In the genomic region with DNA sequence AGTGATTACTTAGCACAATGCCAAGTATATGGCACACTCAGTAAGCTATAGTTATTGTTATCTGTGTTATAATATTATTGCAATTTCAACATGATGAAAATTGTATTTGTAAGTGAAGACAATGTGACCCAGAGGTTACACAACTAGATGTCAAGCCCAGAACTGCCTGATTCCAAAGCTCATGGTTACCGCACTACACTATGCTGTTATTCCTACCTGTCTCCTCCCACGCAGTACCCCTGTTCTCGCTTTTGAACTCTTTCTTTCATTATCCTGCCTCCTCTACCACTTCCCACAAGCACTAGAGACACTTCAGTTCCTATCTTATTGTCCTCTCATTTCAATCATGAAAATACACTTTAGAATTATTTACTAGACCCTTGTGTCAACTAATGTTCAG, we compare ENCODE assay signal across 16 cellular contexts.
DNase-seq lines count a peak whose midpoint lies in the region; ATAC-seq and TF ChIP-seq lines count a peak whose summit lies in the region.
"Had no signal": no experiment of that assay in that cellular context is flagged by ENCODE, and none has a peak within 500 bp of the region (broad histone marks: within the 10 kb centered on the region; RNA-seq: fewer than 3 reads in every experiment).

No MANE protein-coding gene starts in this region.

- H3K4me3 Mint-ChIP-seq in T-cell, result no peak overlapping the region
- H3K4me3 Mint-ChIP-seq: CD4-positive, alpha-beta memory T cell; GM23338; H9 had no signal

- CTCF ChIA-PET in T-cell (lab: Charles Lee), result no interaction called here

- DNase-seq in HuH-7.5 (ENCODE audit: low spot score), result peak; percentile 4
- DNase-seq in left kidney (ENCODE audit: low read depth, low spot score), result peak; percentile 25
- DNase-seq in uterus, result no peak
- no peak for DNase-seq in T-cell
- no peak for DNase-seq in transverse colon
- no peak for DNase-seq in activated CD8-positive, alpha-beta memory T cell treated with anti-CD3 and anti-CD28 coated beads, Interleukin-2, amount 50 U/mL, for 4 hours
- DNase-seq: C1 segment of cervical spinal cord; Calu3; CD4-positive, alpha-beta memory T cell; COR-L47; DMS53; DMS79 treated with DMSO at 0.1 percent for 48 hours; GF-D8; H9 had no signal

- TF ChIP-seq EP300 in transverse colon (IDR thresholded peaks at IDR 0.05; ENCODE audit: low read depth), result no peak

- peak overlapping the region; percentile 46 to 54 for H3K27ac ChIP-seq in uterus
- H3K27ac ChIP-seq in transverse colon, result no peak overlapping the region

- no peaks in the 10 kb centered on the region for H3K4me1 Mint-ChIP-seq in T-cell
- H3K4me1 Mint-ChIP-seq: CD4-positive, alpha-beta memory T cell; GM23338; H9 had no signal

- POLR2A ChIA-PET in T-cell (lab: Charles Lee), result no interaction called here

- H3K4me3 ChIP-seq in uterus (no peak overlapping the region), transverse colon (no peak overlapping the region)
- H3K4me3 ChIP-seq: GM23338 had no signal

- TF ChIP-seq CTCF in uterus (IDR thresholded peaks at IDR 0.05), result no peak
- no peak for TF ChIP-seq CTCF in transverse colon (IDR thresholded peaks at IDR 0.05)

- peaks cover 0 to 5% of the 10 kb centered on the region in 2 donors for H3K4me1 ChIP-seq in uterus
- H3K4me1 ChIP-seq in transverse colon, result peaks cover 0 to 10% (median 0%) of the 10 kb centered on the region in 4 donors

- intact Hi-C loops in uterus (cut with DNase I; ENCODE audit: low total_unique reads), result no loop called here
- intact Hi-C loops in transverse colon (cut with DNase I; ENCODE audit: low total_unique reads), result no loop called here

- TF ChIP-seq POLR2A in uterus (IDR thresholded peaks at IDR 0.05) (no peak), transverse colon (IDR thresholded peaks at IDR 0.05) (no peak)

- no peaks in the 10 kb centered on the region for H3K36me3 Mint-ChIP-seq in T-cell
- H3K36me3 Mint-ChIP-seq: CD4-positive, alpha-beta memory T cell had no signal

- in situ Hi-C loops in transverse colon (cut with MboI; ENCODE audit: low pct_ligation_motif_present in 1 of 4, low pct_unique_long_range_greater_than_20kb in 1 of 4, low sequenced_read_pairs in 3 of 4), result no loop called here

- no peak overlapping the region for H3K27ac Mint-ChIP-seq in T-cell
- H3K27ac Mint-ChIP-seq: CD4-positive, alpha-beta memory T cell; GM23338; H9 had no signal

- peaks cover 0 to 12% (median 4%) of the 10 kb centered on the region in 3 donors for H3K9me3 Mint-ChIP-seq in T-cell
- H3K9me3 Mint-ChIP-seq: GM23338, H9 had no signal

- H3K9me3 ChIP-seq in uterus, result no peaks in the 10 kb centered on the region
- H3K9me3 ChIP-seq in transverse colon, result no peaks in the 10 kb centered on the region

- H3K27me3 ChIP-seq in uterus, result no peaks in the 10 kb centered on the region
- no peaks in the 10 kb centered on the region for H3K27me3 ChIP-seq in transverse colon

- no peaks in the 10 kb centered on the region for H3K27me3 Mint-ChIP-seq in T-cell
- H3K27me3 Mint-ChIP-seq: CD4-positive, alpha-beta memory T cell had no signal

- 79 to 93% methylated on average over 3 of the region's 3 CpGs for WGBS in transverse colon (ENCODE audit: low coverage in 1 of 2), 2 donors

- H3K36me3 ChIP-seq in uterus (no peaks in the 10 kb centered on the region), transverse colon (no peaks in the 10 kb centered on the region)

- no peak for ATAC-seq in T-cell (replicated peaks in 1 of 4)
- ATAC-seq: GM23338, HCT116 had no signal

Comparison
In these comparisons a context has a peak if more than half of its experiments do, and no peak if none do; other contexts are left out.
1. DNase-seq: peak in HuH-7.5 (single experiment) and left kidney (single experiment); none in uterus (0 of 2), T-cell (0 of 34), transverse colon (single experiment) and activated CD8-positive, alpha-beta memory T cell treated with anti-CD3 and anti-CD28 coated beads, Interleukin-2, amount 50 U/mL, for 4 hours (single experiment).
2. H3K27ac ChIP-seq: peak in uterus (2 of 2); none in transverse colon (0 of 4).